Comparison of ENCODE assay signal across 25 cellular contexts in genomic region chr9:84024041-84024575, GRCh38.
"Had no signal": no experiment of that assay in that cellular context is flagged by ENCODE, and none has a peak within 500 bp of the region (broad histone marks: within the 10 kb centered on the region; RNA-seq: fewer than 3 reads in every experiment).

No MANE protein-coding gene starts in this region.

- H3K4me3 Mint-ChIP-seq: activated CD4-positive, alpha-beta memory T cell treated with anti-CD3 and anti-CD28 coated beads for 36 hours; activated CD4-positive, alpha-beta T cell treated with anti-CD3 and anti-CD28 coated beads for 36 hours; activated CD4-positive, alpha-beta T cell treated with anti-CD3 and anti-CD28 coated beads, Interleukin-2, amount 10 ng/mL, durations not matched to agents 24 days and 14 days; activated naive CD4-positive, alpha-beta T cell treated with anti-CD3 and anti-CD28 coated beads, Interleukin-2, amount 10 ng/mL, durations not matched to agents 7 days and 5 days; activated naive CD8-positive, alpha-beta T cell treated with anti-CD3 and anti-CD28 coated beads, Interleukin-2, amount 10 ng/mL, durations not matched to agents 7 days and 5 days; activated T-cell treated with anti-CD3 and anti-CD28 coated beads, Interleukin-2, amount 50 U/mL, for 24 hours; activated T-cell treated with anti-CD3 and anti-CD28 coated beads, Interleukin-2, amount 50 U/mL, for 72 hours; central memory CD8-positive, alpha-beta T cell; dendritic cell treated with granulocyte-macrophage colony-stimulating factor and Interleukin-4, amounts not matched to agents 40 ng/mL and 50 ng/mL, for 4 days; endodermal cell had no signal

- H3K27me3 Mint-ChIP-seq: activated T-cell treated with anti-CD3 and anti-CD28 coated beads, Interleukin-2, amount 50 U/mL, for 24 hours had no signal

- H3K4me1 Mint-ChIP-seq: activated CD4-positive, alpha-beta T cell treated with anti-CD3 and anti-CD28 coated beads for 36 hours; activated CD4-positive, alpha-beta T cell treated with anti-CD3 and anti-CD28 coated beads, Interleukin-2, amount 10 ng/mL, durations not matched to agents 24 days and 14 days; activated naive CD4-positive, alpha-beta T cell treated with anti-CD3 and anti-CD28 coated beads, Interleukin-2, amount 10 ng/mL, durations not matched to agents 7 days and 5 days; activated naive CD8-positive, alpha-beta T cell treated with anti-CD3 and anti-CD28 coated beads, Interleukin-2, amount 10 ng/mL, durations not matched to agents 7 days and 5 days; central memory CD8-positive, alpha-beta T cell; endodermal cell had no signal

- H3K9me3 Mint-ChIP-seq: activated CD4-positive, alpha-beta memory T cell treated with anti-CD3 and anti-CD28 coated beads for 36 hours; activated CD4-positive, alpha-beta T cell treated with anti-CD3 and anti-CD28 coated beads, Interleukin-2, amount 10 ng/mL, durations not matched to agents 24 days and 14 days; activated naive CD4-positive, alpha-beta T cell treated with anti-CD3 and anti-CD28 coated beads, Interleukin-2, amount 10 ng/mL, durations not matched to agents 7 days and 5 days; activated naive CD4-positive, alpha-beta T cell treated with anti-CD3 and anti-CD28 coated beads, Interleukin-2, amount 50 U/mL, for 72 hours; activated T-cell treated with anti-CD3 and anti-CD28 coated beads, Interleukin-2, amount 50 U/mL, for 24 hours; activated T-cell treated with anti-CD3 and anti-CD28 coated beads, Interleukin-2, amount 50 U/mL, for 72 hours; central memory CD8-positive, alpha-beta T cell; endodermal cell had no signal

- H3K36me3 Mint-ChIP-seq: activated CD4-positive, alpha-beta memory T cell treated with anti-CD3 and anti-CD28 coated beads for 36 hours; activated naive CD4-positive, alpha-beta T cell treated with anti-CD3 and anti-CD28 coated beads, Interleukin-2, amount 10 ng/mL, durations not matched to agents 7 days and 5 days; activated naive CD4-positive, alpha-beta T cell treated with anti-CD3 and anti-CD28 coated beads, Interleukin-2, amount 50 U/mL, for 72 hours; activated naive CD8-positive, alpha-beta T cell treated with anti-CD3 and anti-CD28 coated beads, Interleukin-2, amount 10 ng/mL, durations not matched to agents 7 days and 5 days had no signal

- H3K27ac Mint-ChIP-seq: activated CD4-positive, alpha-beta memory T cell treated with anti-CD3 and anti-CD28 coated beads for 36 hours; activated CD4-positive, alpha-beta T cell treated with anti-CD3 and anti-CD28 coated beads for 36 hours; activated CD4-positive, alpha-beta T cell treated with anti-CD3 and anti-CD28 coated beads, Interleukin-2, amount 10 ng/mL, durations not matched to agents 24 days and 14 days; activated naive CD4-positive, alpha-beta T cell treated with anti-CD3 and anti-CD28 coated beads, Interleukin-2, amount 10 ng/mL, durations not matched to agents 7 days and 5 days; activated naive CD4-positive, alpha-beta T cell treated with anti-CD3 and anti-CD28 coated beads, Interleukin-2, amount 50 U/mL, for 72 hours; activated naive CD8-positive, alpha-beta T cell treated with anti-CD3 and anti-CD28 coated beads, Interleukin-2, amount 10 ng/mL, durations not matched to agents 7 days and 5 days; activated T-cell treated with anti-CD3 and anti-CD28 coated beads, Interleukin-2, amount 50 U/mL, for 24 hours; activated T-cell treated with anti-CD3 and anti-CD28 coated beads, Interleukin-2, amount 50 U/mL, for 72 hours; dendritic cell treated with granulocyte-macrophage colony-stimulating factor and Interleukin-4, amounts not matched to agents 40 ng/mL and 50 ng/mL, for 4 days; endodermal cell had no signal

- DNase-seq: activated CD4-positive, alpha-beta memory T cell treated with anti-CD3 and anti-CD28 coated beads for 36 hours; activated CD4-positive, alpha-beta T cell treated with anti-CD3 and anti-CD28 coated beads for 36 hours; activated CD4-positive, alpha-beta T cell treated with anti-CD3 and anti-CD28 coated beads, Interleukin-2, amount 10 ng/mL, durations not matched to agents 24 days and 14 days; activated CD4-positive, CD25-positive, alpha-beta regulatory T cell; activated CD4-positive, CD25-positive, alpha-beta regulatory T cell treated with anti-CD3 and anti-CD28 coated beads, Interleukin-2, amount 50 U/mL, for 72 hours; activated CD8-positive, alpha-beta memory T cell treated with anti-CD3 and anti-CD28 coated beads, Interleukin-2, amount 50 U/mL, for 48 hours; activated gamma-delta T cell; activated naive CD4-positive, alpha-beta T cell; activated naive CD4-positive, alpha-beta T cell treated with anti-CD3 and anti-CD28 coated beads, Interleukin-2, amount 10 ng/mL, durations not matched to agents 7 days and 5 days; activated naive CD8-positive, alpha-beta T cell treated with anti-CD3 and anti-CD28 coated beads, Interleukin-2, amount 10 ng/mL, durations not matched to agents 7 days and 5 days; activated T-cell treated with anti-CD3 and anti-CD28 coated beads for 4 hours; activated T-cell treated with anti-CD3 and anti-CD28 coated beads, Interleukin-2, amount 50 U/mL, for 24 hours; activated T-cell treated with anti-CD3 and anti-CD28 coated beads, Interleukin-2, amount 50 U/mL, for 72 hours; amniotic stem cell; anterior cingulate cortex; brain microvascular endothelial cell; dorsolateral prefrontal cortex; effector memory CD4-positive, alpha-beta T cell; endodermal cell; foreskin melanocyte; heart right ventricle; T-helper 2 cell had no signal
